12 cellular contexts compared by ENCODE assay signal in genomic region chr7:111796671-111797070, GRCh38.
A peak's percentile ranks its signal among the peaks of the same experiment; 100 is the strongest.
DNase-seq lines count a peak whose midpoint lies in the region; ATAC-seq, FAIRE-seq and TF ChIP-seq lines count a peak whose summit lies in the region.
"Had no signal": no experiment of that assay in that cellular context is flagged by ENCODE, and none has a peak within 500 bp of the region (broad histone marks: within the 10 kb centered on the region; RNA-seq: fewer than 3 reads in every experiment).

No MANE protein-coding gene starts in this region.

- no peak overlapping the region for H3K27ac ChIP-seq in endodermal cell (ENCODE audit: low read depth, low read length)
- no peak overlapping the region for H3K27ac ChIP-seq in upper lobe of left lung
- H3K27ac ChIP-seq in left lung = no peak overlapping the region

- no peaks in the 10 kb centered on the region for H3K27me3 Mint-ChIP-seq in activated T-cell treated with anti-CD3 and anti-CD28 coated beads, Interleukin-2, amount 50 U/mL, for 72 hours (ENCODE audit: low read depth)
- H3K27me3 Mint-ChIP-seq in activated T-cell treated with anti-CD3 and anti-CD28 coated beads, Interleukin-2, amount 50 U/mL, for 24 hours = no peaks in the 10 kb centered on the region
- no peaks in the 10 kb centered on the region for H3K27me3 Mint-ChIP-seq in endodermal cell (ENCODE audit: insufficient read depth)
- H3K27me3 Mint-ChIP-seq in stimulated activated naive B cell treated with anti-CD40 and anti-IgM and Interleukin-4, amounts not matched to agents 10 μg/mL and 1 μg/mL and 100 μg/mL, for 72 hours = no peaks in the 10 kb centered on the region
- H3K27me3 Mint-ChIP-seq: activated naive CD8-positive, alpha-beta T cell had no signal

- H3K9me3 ChIP-seq in endodermal cell (ENCODE audit: control insufficient read depth, low read length) = peaks cover 56% of the 10 kb centered on the region
- H3K9me3 ChIP-seq in upper lobe of left lung = peaks cover 30 to 50% (median 38%) of the 10 kb centered on the region in 4 donors
- H3K9me3 ChIP-seq in left lung = peaks cover 3 to 93% of the 10 kb centered on the region in 2 donors

- peak; percentile 8 to 20 for DNase-seq in activated T-cell treated with anti-CD3 and anti-CD28 coated beads, Interleukin-2, amount 50 U/mL, for 72 hours
- DNase-seq in activated T-cell treated with anti-CD3 and anti-CD28 coated beads, Interleukin-2, amount 50 U/mL, for 24 hours = no peak
- DNase-seq in NB4 (ENCODE audit: low read depth) (peak; percentile 38), endodermal cell (peak; percentile 58), upper lobe of left lung (no peak), HTR-8/SVneo (ENCODE audit: insufficient read length, low spot score) (no peak), left lung (no peak)
- DNase-seq in stimulated activated naive B cell treated with anti-CD40 and anti-IgM and Interleukin-4, amounts not matched to agents 10 μg/mL and 1 μg/mL and 100 μg/mL, for 72 hours = peak; percentile 13
- DNase-seq: left colon, NCI-H1092, nucleus accumbens had no signal

- H3K4me1 ChIP-seq in endodermal cell (ENCODE audit: control insufficient read depth, insufficient read depth, low read length) (no peaks in the 10 kb centered on the region), upper lobe of left lung (no peaks in the 10 kb centered on the region), left lung (no peaks in the 10 kb centered on the region)

- no peak overlapping the region for H3K4me3 Mint-ChIP-seq in activated T-cell treated with anti-CD3 and anti-CD28 coated beads, Interleukin-2, amount 50 U/mL, for 72 hours
- no peak overlapping the region for H3K4me3 Mint-ChIP-seq in activated T-cell treated with anti-CD3 and anti-CD28 coated beads, Interleukin-2, amount 50 U/mL, for 24 hours
- H3K4me3 Mint-ChIP-seq in endodermal cell = no peak overlapping the region
- H3K4me3 Mint-ChIP-seq in stimulated activated naive B cell treated with anti-CD40 and anti-IgM and Interleukin-4, amounts not matched to agents 10 μg/mL and 1 μg/mL and 100 μg/mL, for 72 hours = no peak overlapping the region
- H3K4me3 Mint-ChIP-seq: activated naive CD8-positive, alpha-beta T cell had no signal

- peaks cover 14 to 21% of the 10 kb centered on the region in 2 donors for H3K36me3 Mint-ChIP-seq in activated T-cell treated with anti-CD3 and anti-CD28 coated beads, Interleukin-2, amount 50 U/mL, for 72 hours (ENCODE audit: insufficient read depth in 2 of 2)
- peaks cover 13% of the 10 kb centered on the region for H3K36me3 Mint-ChIP-seq in activated T-cell treated with anti-CD3 and anti-CD28 coated beads, Interleukin-2, amount 50 U/mL, for 24 hours (ENCODE audit: low read depth)
- peaks cover 58% of the 10 kb centered on the region for H3K36me3 Mint-ChIP-seq in endodermal cell (ENCODE audit: low read depth)
- peaks cover 0 to 4% of the 10 kb centered on the region in 2 donors for H3K36me3 Mint-ChIP-seq in stimulated activated naive B cell treated with anti-CD40 and anti-IgM and Interleukin-4, amounts not matched to agents 10 μg/mL and 1 μg/mL and 100 μg/mL, for 72 hours

- no peak for TF ChIP-seq POLR2A in NB4 (IDR thresholded peaks at IDR 0.05; ENCODE audit: extremely low read depth, insufficient read length)
- TF ChIP-seq POLR2A in upper lobe of left lung (IDR thresholded peaks at IDR 0.05) = no peak

- no peaks in the 10 kb centered on the region for H3K36me3 ChIP-seq in endodermal cell (ENCODE audit: control insufficient read depth, insufficient read depth, low read length)
- H3K36me3 ChIP-seq in upper lobe of left lung = peaks cover 0 to 61% (median 3%) of the 10 kb centered on the region in 4 donors
- peaks cover 0 to 55% of the 10 kb centered on the region in 2 donors for H3K36me3 ChIP-seq in left lung

- TF ChIP-seq CTCF in NB4 (IDR thresholded peaks at IDR 0.05; ENCODE audit: low read depth, low read length) = no peak
- no peak for TF ChIP-seq CTCF in endodermal cell (conservative IDR thresholded peaks at IDR 0.05)
- TF ChIP-seq CTCF in upper lobe of left lung (IDR thresholded peaks at IDR 0.05) = no peak
- no peak for TF ChIP-seq CTCF in left lung (IDR thresholded peaks at IDR 0.05)

- WGBS in endodermal cell (ENCODE audit: insufficient coverage in 1 of 2, insufficient read length in 1 of 2), 2 experiments = 86 to 97% methylated on average over 5 to 7 of the region's 7 CpGs
- WGBS in upper lobe of left lung, 2 donors = 86 to 87% methylated on average over 7 of the region's 7 CpGs

- H3K4me1 Mint-ChIP-seq in activated T-cell treated with anti-CD3 and anti-CD28 coated beads, Interleukin-2, amount 50 U/mL, for 72 hours (ENCODE audit: low read depth) = no peaks in the 10 kb centered on the region
- H3K4me1 Mint-ChIP-seq in activated T-cell treated with anti-CD3 and anti-CD28 coated beads, Interleukin-2, amount 50 U/mL, for 24 hours (ENCODE audit: low read depth) = no peaks in the 10 kb centered on the region
- H3K4me1 Mint-ChIP-seq in endodermal cell = no peaks in the 10 kb centered on the region
- no peaks in the 10 kb centered on the region for H3K4me1 Mint-ChIP-seq in stimulated activated naive B cell treated with anti-CD40 and anti-IgM and Interleukin-4, amounts not matched to agents 10 μg/mL and 1 μg/mL and 100 μg/mL, for 72 hours

- no peak overlapping the region for H3K4me3 ChIP-seq in NB4 (ENCODE audit: low read depth, low read length)
- H3K4me3 ChIP-seq in endodermal cell (ENCODE audit: low read length) = peak overlapping the region; percentile 15
- no peak overlapping the region for H3K4me3 ChIP-seq in upper lobe of left lung
- no peak overlapping the region for H3K4me3 ChIP-seq in left lung

- H3K27ac Mint-ChIP-seq in activated T-cell treated with anti-CD3 and anti-CD28 coated beads, Interleukin-2, amount 50 U/mL, for 72 hours = no peak overlapping the region
- no peak overlapping the region for H3K27ac Mint-ChIP-seq in activated T-cell treated with anti-CD3 and anti-CD28 coated beads, Interleukin-2, amount 50 U/mL, for 24 hours
- H3K27ac Mint-ChIP-seq in endodermal cell = no peak overlapping the region
- H3K27ac Mint-ChIP-seq in stimulated activated naive B cell treated with anti-CD40 and anti-IgM and Interleukin-4, amounts not matched to agents 10 μg/mL and 1 μg/mL and 100 μg/mL, for 72 hours = no peak overlapping the region
- H3K27ac Mint-ChIP-seq: activated naive CD8-positive, alpha-beta T cell had no signal

- intact Hi-C loops in left lung (cut with DNase I) = no loop called here

- no peak for ATAC-seq in activated T-cell treated with anti-CD3 and anti-CD28 coated beads, Interleukin-2, amount 50 U/mL, for 72 hours (replicated peaks in 1 of 2)
- no peak for ATAC-seq in stimulated activated naive B cell treated with anti-CD40 and anti-IgM and Interleukin-4, amounts not matched to agents 10 μg/mL and 1 μg/mL and 100 μg/mL, for 72 hours (replicated peaks)
- ATAC-seq in upper lobe of left lung (ENCODE audit: low FRiP score in 2 of 2) (no peak), left lung (no peak)
- ATAC-seq: left colon had no signal

- no peak for TF ChIP-seq EP300 in upper lobe of left lung (IDR thresholded peaks at IDR 0.05)

- H3K9me3 Mint-ChIP-seq in activated T-cell treated with anti-CD3 and anti-CD28 coated beads, Interleukin-2, amount 50 U/mL, for 72 hours = peaks cover 32 to 35% of the 10 kb centered on the region in 2 donors
- peaks cover 70% of the 10 kb centered on the region for H3K9me3 Mint-ChIP-seq in activated T-cell treated with anti-CD3 and anti-CD28 coated beads, Interleukin-2, amount 50 U/mL, for 24 hours
- H3K9me3 Mint-ChIP-seq in endodermal cell = peaks cover 75% of the 10 kb centered on the region
- H3K9me3 Mint-ChIP-seq in stimulated activated naive B cell treated with anti-CD40 and anti-IgM and Interleukin-4, amounts not matched to agents 10 μg/mL and 1 μg/mL and 100 μg/mL, for 72 hours = peaks cover 39 to 56% of the 10 kb centered on the region in 2 donors

- H3K27me3 ChIP-seq in endodermal cell (ENCODE audit: control insufficient read depth, insufficient read depth, low read length, poor library complexity, severe bottlenecking) (no peaks in the 10 kb centered on the region), upper lobe of left lung (no peaks in the 10 kb centered on the region), left lung (no peaks in the 10 kb centered on the region)

- H3K9ac ChIP-seq in endodermal cell (ENCODE audit: extremely low read depth, low read length, poor library complexity, severe bottlenecking) = no peak overlapping the region

- FAIRE-seq in HTR-8/SVneo (lab: Jason Lieb, UNC) = no peak

Comparison
In these comparisons a context has a peak if more than half of its experiments do, and no peak if none do; other contexts are left out.
1. DNase-seq: peak in activated T-cell treated with anti-CD3 and anti-CD28 coated beads, Interleukin-2, amount 50 U/mL, for 72 hours (2 of 2), NB4 (single experiment), endodermal cell (single experiment) and stimulated activated naive B cell treated with anti-CD40 and anti-IgM and Interleukin-4, amounts not matched to agents 10 μg/mL and 1 μg/mL and 100 μg/mL, for 72 hours (single experiment); none in activated T-cell treated with anti-CD3 and anti-CD28 coated beads, Interleukin-2, amount 50 U/mL, for 24 hours (single experiment), upper lobe of left lung (0 of 2), HTR-8/SVneo (single experiment) and left lung (0 of 2).